In genomic region chr12:64701283-64701682, GRCh38 we compare ENCODE assay signal across 13 cellular contexts. TPM values are rescaled to one million over a fixed set of nuclear protein-coding genes. Genes with fewer than 3 reads are reported as not detected.
DNase-seq lines count a peak whose midpoint lies in the region; ATAC-seq lines count a peak whose summit lies in the region.
"Had no signal": no experiment of that assay in that cellular context is flagged by ENCODE, and none has a peak within 500 bp of the region (broad histone marks: within the 10 kb centered on the region; RNA-seq: fewer than 3 reads in every experiment).

No MANE protein-coding gene starts in this region.

- no peak overlapping the region for H3K4me3 ChIP-seq in effector memory CD4-positive, alpha-beta T cell (ENCODE audit: insufficient read depth, low read depth, low read length, poor library complexity, severe bottlenecking)

- H3K9me3 ChIP-seq in effector memory CD4-positive, alpha-beta T cell (ENCODE audit: control insufficient read depth, low read length), result no peaks in the 10 kb centered on the region

- no peaks in the 10 kb centered on the region for H3K27me3 Mint-ChIP-seq in activated T-cell treated with anti-CD3 and anti-CD28 coated beads, Interleukin-2, amount 50 U/mL, for 24 hours
- H3K27me3 Mint-ChIP-seq in stimulated activated naive B cell treated with anti-CD40 and anti-IgM and Interleukin-4, amounts not matched to agents 10 μg/mL and 1 μg/mL and 100 μg/mL, for 72 hours, result no peaks in the 10 kb centered on the region

- intact Hi-C loops in posterior cingulate gyrus (cut with DNase I), result no loop called here

- peak overlapping the region; percentile 11 for H3K4me3 Mint-ChIP-seq in activated T-cell treated with anti-CD3 and anti-CD28 coated beads, Interleukin-2, amount 50 U/mL, for 24 hours
- no peak overlapping the region for H3K4me3 Mint-ChIP-seq in stimulated activated naive B cell treated with anti-CD40 and anti-IgM and Interleukin-4, amounts not matched to agents 10 μg/mL and 1 μg/mL and 100 μg/mL, for 72 hours

- H3K27ac Mint-ChIP-seq in activated T-cell treated with anti-CD3 and anti-CD28 coated beads, Interleukin-2, amount 50 U/mL, for 24 hours, result peak overlapping the region; percentile 90
- peak overlapping the region; percentile 72 for H3K27ac Mint-ChIP-seq in stimulated activated naive B cell treated with anti-CD40 and anti-IgM and Interleukin-4, amounts not matched to agents 10 μg/mL and 1 μg/mL and 100 μg/mL, for 72 hours

- peak overlapping the region; percentile 42 for H3K27ac ChIP-seq in effector memory CD4-positive, alpha-beta T cell (ENCODE audit: insufficient read depth, low read length, poor library complexity, severe bottlenecking)

- H3K36me3 Mint-ChIP-seq in activated T-cell treated with anti-CD3 and anti-CD28 coated beads, Interleukin-2, amount 50 U/mL, for 24 hours (ENCODE audit: low read depth), result peaks cover 48% of the 10 kb centered on the region
- peaks cover 21 to 36% of the 10 kb centered on the region in 2 donors for H3K36me3 Mint-ChIP-seq in stimulated activated naive B cell treated with anti-CD40 and anti-IgM and Interleukin-4, amounts not matched to agents 10 μg/mL and 1 μg/mL and 100 μg/mL, for 72 hours

- no peak for DNase-seq in activated T-cell treated with anti-CD3 and anti-CD28 coated beads, Interleukin-2, amount 50 U/mL, for 24 hours
- DNase-seq in activated T-cell treated with anti-CD3 and anti-CD28 coated beads, Interleukin-2, amount 50 U/mL, for 1 hour, result no peak
- DNase-seq in NCI-H2107 treated with DMSO at 0.1 percent for 48 hours (lab: John Stamatoyannopoulos, UW; ENCODE audit: unreplicated experiment) (peak; percentile 83), H4 (ENCODE audit: low spot score) (no peak), posterior cingulate gyrus (no peak)
- no peak for DNase-seq in effector memory CD4-positive, alpha-beta T cell
- DNase-seq in stimulated activated naive B cell treated with anti-CD40 and anti-IgM and Interleukin-4, amounts not matched to agents 10 μg/mL and 1 μg/mL and 100 μg/mL, for 72 hours, result no peak
- DNase-seq: activated CD4-positive, alpha-beta T cell treated with anti-CD3 and anti-CD28 coated beads, Interleukin-2, amount 50 U/mL, for 4 hours; GF-D8; hippocampal formation; NCI-H1694; stimulated activated CD8-positive, alpha-beta memory T cell treated with anti-CD3 and anti-CD28 coated beads, Interleukin-4, amount 100 ng/mL, for 48 hours had no signal

- H3K27me3 ChIP-seq in effector memory CD4-positive, alpha-beta T cell (replicated peaks; ENCODE audit: control insufficient read depth, insufficient read depth, low read length, poor library complexity, severe bottlenecking), result no peaks in the 10 kb centered on the region

- peaks cover 38% of the 10 kb centered on the region for H3K4me1 Mint-ChIP-seq in activated T-cell treated with anti-CD3 and anti-CD28 coated beads, Interleukin-2, amount 50 U/mL, for 24 hours (ENCODE audit: low read depth)
- peaks cover 12 to 23% of the 10 kb centered on the region in 2 donors for H3K4me1 Mint-ChIP-seq in stimulated activated naive B cell treated with anti-CD40 and anti-IgM and Interleukin-4, amounts not matched to agents 10 μg/mL and 1 μg/mL and 100 μg/mL, for 72 hours

- H3K36me3 ChIP-seq in effector memory CD4-positive, alpha-beta T cell (ENCODE audit: control insufficient read depth, insufficient read depth, low read length), result peaks cover 6% of the 10 kb centered on the region

- no peaks in the 10 kb centered on the region for H3K9me3 Mint-ChIP-seq in activated T-cell treated with anti-CD3 and anti-CD28 coated beads, Interleukin-2, amount 50 U/mL, for 24 hours
- H3K9me3 Mint-ChIP-seq in stimulated activated naive B cell treated with anti-CD40 and anti-IgM and Interleukin-4, amounts not matched to agents 10 μg/mL and 1 μg/mL and 100 μg/mL, for 72 hours, result no peaks in the 10 kb centered on the region

- peaks cover 26% of the 10 kb centered on the region for H3K4me1 ChIP-seq in effector memory CD4-positive, alpha-beta T cell (ENCODE audit: control insufficient read depth, insufficient read depth, low read length, poor library complexity, severe bottlenecking)

- no peak for ATAC-seq in stimulated activated naive B cell treated with anti-CD40 and anti-IgM and Interleukin-4, amounts not matched to agents 10 μg/mL and 1 μg/mL and 100 μg/mL, for 72 hours (replicated peaks)
- ATAC-seq in HG03439 (IDR thresholded peaks at IDR 0.05; ENCODE audit: unreplicated experiment), result no peak

RNA-seq across cellular contexts. Expression of gene GNS, which starts 57.9 kb away (rescaled TPM):
- total RNA-seq in H4 (2014; rRNA removed; shearing (Covaris generic)), result 88.8 and 98.0 TPM in 2 replicates
